ENCODE assay signal across 25 cellular contexts in the genomic region with DNA sequence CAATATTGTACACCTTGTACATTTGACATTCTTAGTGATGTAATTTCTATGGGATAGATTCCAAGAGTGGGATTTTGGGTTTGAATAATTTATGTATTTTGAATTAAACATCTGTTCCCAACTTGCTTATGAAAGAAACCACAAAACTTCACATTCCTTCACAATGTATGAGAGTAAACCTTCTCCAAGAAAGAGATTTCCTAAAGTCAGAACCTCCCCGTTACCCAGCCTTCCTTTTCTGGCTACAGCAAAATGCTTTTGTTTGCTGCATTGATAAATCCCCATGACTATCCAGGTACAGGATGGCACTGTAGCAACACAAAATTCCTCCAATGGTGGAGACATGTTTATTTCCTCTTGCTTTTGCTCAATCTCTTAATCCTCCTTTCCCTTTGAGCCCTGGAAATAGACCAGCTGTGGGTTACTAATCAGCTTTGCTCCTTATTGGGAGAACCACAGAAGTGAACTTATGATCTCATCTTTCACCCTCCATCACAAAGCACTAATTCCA. TPM values are rescaled to one million over a fixed set of nuclear protein-coding genes. Genes with fewer than 3 reads are reported as not detected.
DNase-seq lines count a peak whose midpoint lies in the region; ATAC-seq and TF ChIP-seq lines count a peak whose summit lies in the region.
"Had no signal": no experiment of that assay in that cellular context is flagged by ENCODE, and none has a peak within 500 bp of the region (broad histone marks: within the 10 kb centered on the region; RNA-seq: fewer than 3 reads in every experiment).

No MANE protein-coding gene starts in this region.

- ATAC-seq in HG02981 (IDR thresholded peaks at IDR 0.05; ENCODE audit: unreplicated experiment) (no peak), right cardiac atrium (no peak)
- ATAC-seq in activated CD4-positive, CD25-positive, alpha-beta regulatory T cell treated with anti-CD3 and anti-CD28 coated beads, Interleukin-2, amount 50 U/mL, for 24 hours: no peak
- ATAC-seq: esophagus mucosa, GM23338, left ventricle myocardium superior, upper lobe of right lung had no signal

- H3K4me3 ChIP-seq in AG04450 (ENCODE audit: low read depth, low read length): no peak overlapping the region
- H3K4me3 ChIP-seq in MG63: no peak overlapping the region
- H3K4me3 ChIP-seq in astrocyte of the spinal cord (ENCODE audit: low read depth, low read length): no peak overlapping the region
- no peak overlapping the region for H3K4me3 ChIP-seq in foreskin fibroblast (ENCODE audit: low read depth in 1 of 2, low read length in 2 of 2)
- no peak overlapping the region for H3K4me3 ChIP-seq in right cardiac atrium (ENCODE audit: low read length)
- H3K4me3 ChIP-seq: adrenal gland, BLaER1, GM23338, upper lobe of right lung had no signal

- no peaks in the 10 kb centered on the region for H3K36me3 ChIP-seq in MG63
- H3K36me3 ChIP-seq: adrenal gland, BLaER1, neutrophil, upper lobe of right lung had no signal

- DNase-seq in AG04450 (ENCODE audit: low read depth, low spot score) (peak; percentile 53), MG63 (peak; percentile 22), astrocyte of the spinal cord (ENCODE audit: low read depth, low spot score) (peak; percentile 52), foreskin fibroblast (peak; percentile 33 to 56), right cardiac atrium (no peak)
- no peak for DNase-seq in stimulated activated CD4-positive, alpha-beta T cell treated with anti-CD3 and anti-CD28 coated beads, Interleukin-12 subunit alpha, Interleukin-12 subunit beta, amount 100 ng/mL, for 4 hours
- DNase-seq: 8988T; activated CD8-positive, alpha-beta memory T cell treated with anti-CD3 and anti-CD28 coated beads, Interleukin-2, amount 50 U/mL, for 4 hours; activated gamma-delta T cell treated with Interleukin-2 at 50 U/mL for 16 hours; adrenal gland; effector CD4-positive, alpha-beta T cell; GDM1; left ventricle myocardium superior; NCI-H1694 treated with DMSO at 0.1 percent for 48 hours; SIG-M5; stimulated activated CD8-positive, alpha-beta memory T cell treated with anti-CD3 and anti-CD28 coated beads, Interleukin-4, amount 100 ng/mL, for 48 hours; T-helper 1 cell; upper lobe of right lung had no signal

- CTCF ChIA-PET in AG04450 (lab: Charles Lee): interaction anchor here (1.9 to 2.3 kb wide), 2 partner anchors 16 to 20 kb away, joined by 4 to 16 read pairs; no protein-coding TSS in a partner anchor

- in situ Hi-C loops in astrocyte of the spinal cord (cut with HindIII; ENCODE audit: low sequenced_read_pairs): no loop called here

- H3K27ac ChIP-seq in AG04450 (ENCODE audit: low read depth, low read length): no peak overlapping the region
- H3K27ac ChIP-seq in right cardiac atrium (ENCODE audit: low read length): no peak overlapping the region
- H3K27ac ChIP-seq: adrenal gland, BLaER1, neutrophil, upper lobe of right lung had no signal

- no peak for TF ChIP-seq CTCF in AG04450 (IDR thresholded peaks at IDR 0.05; ENCODE audit: low read depth, low read length)
- no peak for TF ChIP-seq CTCF in astrocyte of the spinal cord (IDR thresholded peaks at IDR 0.05; ENCODE audit: low read depth, low read length)
- no peak for TF ChIP-seq CTCF in foreskin fibroblast (IDR thresholded peaks at IDR 0.05; ENCODE audit: low read depth, low read length)

- H3K27me3 ChIP-seq in AG04450 (ENCODE audit: control insufficient read depth, insufficient read depth, low read length): peaks cover 10% of the 10 kb centered on the region
- no peaks in the 10 kb centered on the region for H3K27me3 ChIP-seq in MG63
- no peaks in the 10 kb centered on the region for H3K27me3 ChIP-seq in right cardiac atrium (ENCODE audit: control insufficient read depth, insufficient read depth)
- H3K27me3 ChIP-seq: adrenal gland, BLaER1, upper lobe of right lung had no signal

- intact Hi-C loops in right cardiac atrium (cut with DNase I): no loop called here

- H3K9me3 ChIP-seq in AG04450 (ENCODE audit: control insufficient read depth, insufficient read depth, low read length): peaks cover 2% of the 10 kb centered on the region; the same call in 1 of the 2 replicates
- peaks cover 3% of the 10 kb centered on the region; the same call in 1 of the 2 replicates for H3K9me3 ChIP-seq in MG63
- H3K9me3 ChIP-seq in right cardiac atrium (ENCODE audit: control insufficient read depth, low read length): no peaks in the 10 kb centered on the region
- H3K9me3 ChIP-seq: adrenal gland, neutrophil, upper lobe of right lung had no signal

- WGBS in right cardiac atrium: 78% methylated on average over 1 of the region's 1 CpG

- POLR2A ChIA-PET in AG04450 (lab: Yijun Ruan, JAX): interaction anchor here (0.7 to 1.1 kb wide), 2 partner anchors 77 to 83 kb away, joined by 3 to 5 read pairs; no protein-coding TSS in a partner anchor

- no peaks in the 10 kb centered on the region for H3K4me1 ChIP-seq in right cardiac atrium (ENCODE audit: control insufficient read depth, insufficient read depth, low read length)
- H3K4me1 ChIP-seq: adrenal gland, BLaER1, upper lobe of right lung had no signal

RNA-seq across cellular contexts. Expression of a gene that starts 58.4 kb away (rescaled TPM):
- polyA plus RNA-seq in AG04450 (2011; rRNA removed) (not detected in 2 replicates), right cardiac atrium (0.02 TPM)
- polyA minus RNA-seq in AG04450 (2011; rRNA and poly(A)+ RNA removed): not detected in 2 replicates
- not detected in 2 replicates for total RNA-seq in MG63 (2014; rRNA removed; shearing (Covaris generic); ENCODE audit: low replicate concordance)
- total RNA-seq in right cardiac atrium: under 1 TPM in 1 of 4 donors, not detected in 3; 0.03 TPM
- total RNA-seq: esophagus mucosa, left ventricle myocardium superior, renal cortical epithelial cell had no signal

RNA-seq across cellular contexts. Expression of a gene that starts 58.7 kb away (rescaled TPM):
- polyA plus RNA-seq in AG04450 (2011; rRNA removed) (4.7 and 5.3 TPM in 2 replicates), right cardiac atrium (10.5 TPM)
- 5.9 and 10.9 TPM in 2 replicates for polyA minus RNA-seq in AG04450 (2011; rRNA and poly(A)+ RNA removed)
- total RNA-seq in MG63 (2014; rRNA removed; shearing (Covaris generic); ENCODE audit: low replicate concordance): not detected in 2 replicates
- total RNA-seq in right cardiac atrium: 10 to 100 TPM; 14.6 to 26.4 (median 19.6) TPM

Comparison
In these comparisons a context has a peak if more than half of its experiments do, and no peak if none do; other contexts are left out.
1. DNase-seq: peak in AG04450 (single experiment), MG63 (single experiment), astrocyte of the spinal cord (single experiment) and foreskin fibroblast (2 of 2); none in stimulated activated CD4-positive, alpha-beta T cell treated with anti-CD3 and anti-CD28 coated beads, Interleukin-12 subunit alpha, Interleukin-12 subunit beta, amount 100 ng/mL, for 4 hours (single experiment) and right cardiac atrium (0 of 3).
2. RNA of a gene that starts 58.7 kb away (total RNA-seq): 14.6 to 26.4 TPM in right cardiac atrium; not detected in MG63; every median in the first group is over 10 times any median in the second.